ENCODE assay signal across 5 cellular contexts in genomic region chr15:82390152-82390551, GRCh38. TPM values are rescaled to one million over a fixed set of nuclear protein-coding genes. Genes with fewer than 3 reads are reported as not detected.
A peak's percentile ranks its signal among the peaks of the same experiment; 100 is the strongest.
DNase-seq lines count a peak whose midpoint lies in the region; ATAC-seq and TF ChIP-seq lines count a peak whose summit lies in the region.
"Not testable (repeated sequence)": the region's sequence is repeated elsewhere in the genome, so short reads cannot be mapped to it uniquely, and the experiment has no call there.

No MANE protein-coding gene starts in this region.

- not testable (repeated sequence) for DNase-seq in GM23338 (ENCODE audit: low spot score); WTC11 (ENCODE audit: low spot score); endodermal cell; neural progenitor cell (ENCODE audit: low spot score)

- not testable (repeated sequence) for ATAC-seq in GM23338, WTC11

- CTCF ChIA-PET in WTC11 (lab: Charles Lee) = not testable (repeated sequence)

- H4K20me1 ChIP-seq in GM23338 (replicated peaks; ENCODE audit: insufficient read depth) = 0 out of 2 replicates have a peak, but pooled peaks cover 12% of the 10 kb centered on the region
- peaks cover 30% of the 10 kb centered on the region for H4K20me1 ChIP-seq in neural progenitor cell (ENCODE audit: low read depth)

- not testable (repeated sequence) for H3F3A ChIP-seq in GM23338 (replicated peaks; ENCODE audit: low read depth); neural progenitor cell (ENCODE audit: low read depth)

- not testable (repeated sequence) for H3K27me3 Mint-ChIP-seq in GM23338 (ENCODE audit: insufficient read depth, low read depth, poor library complexity); WTC11 (ENCODE audit: low read depth); endodermal cell (ENCODE audit: insufficient read depth); nephron (ENCODE audit: low read depth); neural progenitor cell (ENCODE audit: insufficient read depth, low read depth)

- H3K27ac ChIP-seq in GM23338 (ENCODE audit: low read depth) = 0 out of 2 replicates have a peak overlapping the region, but pooled peaks have one; percentile 35
- not testable (repeated sequence) for H3K27ac ChIP-seq in endodermal cell (ENCODE audit: low read depth, low read length); neural progenitor cell

- not testable (repeated sequence) for H3K36me3 Mint-ChIP-seq in GM23338 (ENCODE audit: low read depth); WTC11; endodermal cell (ENCODE audit: low read depth); nephron (ENCODE audit: low read depth); neural progenitor cell

- POLR2A ChIA-PET in WTC11 (lab: Charles Lee) = not testable (repeated sequence)

- H3K9me2 ChIP-seq in GM23338 (ENCODE audit: insufficient read depth) = not testable (repeated sequence)

- H3K4me1 ChIP-seq in GM23338 (ENCODE audit: insufficient read depth) (peaks cover 36% of the 10 kb centered on the region), neural progenitor cell (peaks cover 13% of the 10 kb centered on the region)
- H3K4me1 ChIP-seq in endodermal cell (ENCODE audit: control insufficient read depth, insufficient read depth, low read length) = not testable (repeated sequence)

- H3K27ac Mint-ChIP-seq in GM23338 (peak overlapping the region; percentile 42; the same call in 1 of the 2 replicates), WTC11 (peak overlapping the region; percentile 46), endodermal cell (peak overlapping the region; percentile 55), nephron (peak overlapping the region in 2 of 3 experiments; percentile 23 to 52)
- H3K27ac Mint-ChIP-seq in neural progenitor cell = not testable (repeated sequence)

- not testable (repeated sequence) for H3K9ac ChIP-seq in endodermal cell (ENCODE audit: extremely low read depth, low read length, poor library complexity, severe bottlenecking); neural progenitor cell

- H3K27me3 ChIP-seq in GM23338 (ENCODE audit: insufficient read depth); endodermal cell (ENCODE audit: control insufficient read depth, insufficient read depth, low read length, poor library complexity, severe bottlenecking); neural progenitor cell: not testable (repeated sequence)

- not testable (repeated sequence) for H3K4me3 ChIP-seq in GM23338; endodermal cell (ENCODE audit: low read length); neural progenitor cell

- not testable (repeated sequence) for H3K4me3 Mint-ChIP-seq in GM23338, WTC11, endodermal cell, nephron, neural progenitor cell

- not testable (repeated sequence) for H3K9me3 ChIP-seq in endodermal cell (ENCODE audit: control insufficient read depth, low read length); neural progenitor cell (ENCODE audit: low read depth)

- not testable (repeated sequence) for H3K4me2 ChIP-seq in GM23338
- H3K4me2 ChIP-seq in neural progenitor cell = peak overlapping the region; percentile 1

- H3K4me1 Mint-ChIP-seq in GM23338 (peaks cover 41% of the 10 kb centered on the region), WTC11 (peaks cover 57% of the 10 kb centered on the region), endodermal cell (peaks cover 39% of the 10 kb centered on the region)
- H3K4me1 Mint-ChIP-seq in nephron, neural progenitor cell: not testable (repeated sequence)

- H3K9me3 Mint-ChIP-seq in GM23338, WTC11, endodermal cell, nephron, neural progenitor cell: not testable (repeated sequence)

- 91% methylated on average over 3 of the region's 3 CpGs; no CpG with 5 or more reads in 1 of the 2 experiments for WGBS in endodermal cell (ENCODE audit: insufficient coverage in 1 of 2, insufficient read length in 1 of 2), 2 experiments

- not testable (repeated sequence) for TF ChIP-seq CTCF in GM23338 (conservative IDR thresholded peaks at IDR 0.05; ENCODE audit: low read depth in 2 of 2); WTC11 (IDR thresholded peaks at IDR 0.05); endodermal cell (conservative IDR thresholded peaks at IDR 0.05); nephron (IDR thresholded peaks at IDR 0.05; ENCODE audit: unreplicated experiment in 3 of 3); neural progenitor cell (IDR thresholded peaks at IDR 0.05)

- H2AFZ ChIP-seq in GM23338; neural progenitor cell (replicated peaks): not testable (repeated sequence)

- H3K79me2 ChIP-seq in GM23338 (replicated peaks; ENCODE audit: insufficient read depth) = peaks cover 92% of the 10 kb centered on the region
- peaks cover 39% of the 10 kb centered on the region for H3K79me2 ChIP-seq in neural progenitor cell (ENCODE audit: low read depth)

- H3K36me3 ChIP-seq in GM23338 (ENCODE audit: insufficient read depth); endodermal cell (ENCODE audit: control insufficient read depth, insufficient read depth, low read length); neural progenitor cell: not testable (repeated sequence)

RNA-seq across cellular contexts. Expression of gene GOLGA6L9, which starts 39.5 kb away (rescaled TPM):
- 12.7 and 13.0 TPM in 2 replicates for total RNA-seq in GM23338 (2014; rRNA removed; shearing (Covaris generic))
- 9.6 and 11.0 TPM in 2 replicates for polyA plus RNA-seq in GM23338 (2016; fragmentation: Nextera tagmentation; extraction: Ambion mirVana)
- total RNA-seq in WTC11 (2021) (7.3 to 9.4 TPM (median 8.0 TPM) in 3 replicates), endodermal cell (10 to 100 TPM in 1 of 2 donors, 1 to 10 TPM in 1; 8.1 to 11.4 TPM), neural progenitor cell (ENCODE audit: low replicate concordance) (12.1 and 13.0 TPM in 2 replicates)
- polyA plus RNA-seq in endodermal cell (2013, experiment 1 of 2) = 12.4 TPM
- polyA plus RNA-seq in endodermal cell (2013, experiment 2 of 2) = 11.6 TPM

RNA-seq across cellular contexts. Expression of gene GOLGA6L10, which starts 40.9 kb away (rescaled TPM):
- total RNA-seq in GM23338 (2014; rRNA removed; shearing (Covaris generic)) = 0.07 TPM in 1 of 2 replicates, not detected in the other
- polyA plus RNA-seq in GM23338 (2016; fragmentation: Nextera tagmentation; extraction: Ambion mirVana) = 0.23 TPM in 1 of 2 replicates, not detected in the other
- total RNA-seq in WTC11 (2021) (5.1 to 7.7 TPM (median 5.8 TPM) in 3 replicates), endodermal cell (1 to 10 TPM; 4.1 to 6.5 TPM), neural progenitor cell (ENCODE audit: low replicate concordance) (1.3 and 2.2 TPM in 2 replicates)
- 5.9 TPM for polyA plus RNA-seq in endodermal cell (2013, experiment 1 of 2)
- polyA plus RNA-seq in endodermal cell (2013, experiment 2 of 2) = 6.5 TPM
